In the genomic region with DNA sequence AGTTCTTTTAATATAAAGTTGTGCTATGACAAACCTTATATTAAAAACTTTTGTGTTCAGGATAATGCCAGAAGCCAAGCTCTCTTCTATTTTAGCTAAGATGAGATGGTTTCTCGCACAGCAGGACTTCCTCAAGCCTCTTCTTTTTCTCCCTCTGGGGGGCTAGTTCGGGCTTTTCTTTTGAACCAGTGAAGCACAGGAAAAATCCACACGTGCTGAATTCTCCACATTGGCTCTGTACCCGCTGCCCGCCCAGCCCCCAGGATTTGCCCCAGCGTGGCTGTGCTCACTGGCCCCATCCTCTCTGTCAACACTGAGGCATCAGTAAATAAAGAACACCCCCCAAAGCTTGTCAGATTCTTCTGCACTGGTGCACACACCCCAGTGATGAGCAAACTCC, we compare ENCODE assay signal across 19 cellular contexts.
DNase-seq lines count a peak whose midpoint lies in the region; ATAC-seq and TF ChIP-seq lines count a peak whose summit lies in the region.
"Had no signal": no experiment of that assay in that cellular context is flagged by ENCODE, and none has a peak within 500 bp of the region (broad histone marks: within the 10 kb centered on the region; RNA-seq: fewer than 3 reads in every experiment).

No MANE protein-coding gene starts in this region.

- H3K4me2 ChIP-seq in GM23338 (no peak overlapping the region), neural progenitor cell (peak overlapping the region; percentile 67)
- H3K4me2 ChIP-seq: A549 had no signal

- H3F3A ChIP-seq in GM23338 (replicated peaks; ENCODE audit: low read depth) (no peaks in the 10 kb centered on the region), neural progenitor cell (ENCODE audit: low read depth) (peaks cover 28% of the 10 kb centered on the region)

- H4K20me1 ChIP-seq in GM23338 (replicated peaks; ENCODE audit: insufficient read depth) (no peaks in the 10 kb centered on the region), neural progenitor cell (ENCODE audit: low read depth) (no peaks in the 10 kb centered on the region)

- no peak overlapping the region for H3K27ac Mint-ChIP-seq in GM23338
- H3K27ac Mint-ChIP-seq in endodermal cell: peak overlapping the region; percentile 49
- peak overlapping the region; percentile 86 for H3K27ac Mint-ChIP-seq in neural progenitor cell
- H3K27ac Mint-ChIP-seq: CD4-positive, alpha-beta memory T cell had no signal

- ATAC-seq in GM23338 (no peak), HG03280 (IDR thresholded peaks at IDR 0.05; ENCODE audit: unreplicated experiment) (no peak)
- ATAC-seq: A549 had no signal

- H3K4me3 Mint-ChIP-seq in GM23338 (no peak overlapping the region), endodermal cell (no peak overlapping the region), neural progenitor cell (peak overlapping the region; percentile 61)

- peaks cover 5% of the 10 kb centered on the region for H3K27me3 Mint-ChIP-seq in GM23338 (ENCODE audit: insufficient read depth, low read depth, poor library complexity)
- H3K27me3 Mint-ChIP-seq in endodermal cell (ENCODE audit: insufficient read depth): no peaks in the 10 kb centered on the region
- H3K27me3 Mint-ChIP-seq in neural progenitor cell (ENCODE audit: insufficient read depth, low read depth): peaks cover 14% of the 10 kb centered on the region

- H3K79me2 ChIP-seq in GM23338 (replicated peaks; ENCODE audit: insufficient read depth) (no peaks in the 10 kb centered on the region), neural progenitor cell (ENCODE audit: low read depth) (no peaks in the 10 kb centered on the region)

- H3K9me3 ChIP-seq in endodermal cell (ENCODE audit: control insufficient read depth, low read length) (no peaks in the 10 kb centered on the region), neural progenitor cell (ENCODE audit: low read depth) (no peaks in the 10 kb centered on the region)
- H3K9me3 ChIP-seq: A549 had no signal

- H3K4me1 Mint-ChIP-seq in GM23338 (peaks cover 7% of the 10 kb centered on the region), endodermal cell (no peaks in the 10 kb centered on the region), neural progenitor cell (peaks cover 66% of the 10 kb centered on the region)

- no peaks in the 10 kb centered on the region for H3K4me1 ChIP-seq in GM23338 (ENCODE audit: insufficient read depth)
- no peaks in the 10 kb centered on the region for H3K4me1 ChIP-seq in endodermal cell (ENCODE audit: control insufficient read depth, insufficient read depth, low read length)
- peaks cover 32% of the 10 kb centered on the region for H3K4me1 ChIP-seq in neural progenitor cell
- H3K4me1 ChIP-seq: A549 had no signal

- no peaks in the 10 kb centered on the region for H3K36me3 ChIP-seq in GM23338 (ENCODE audit: insufficient read depth)
- no peaks in the 10 kb centered on the region for H3K36me3 ChIP-seq in endodermal cell (ENCODE audit: control insufficient read depth, insufficient read depth, low read length)
- H3K36me3 ChIP-seq in neural progenitor cell: no peaks in the 10 kb centered on the region

- WGBS in endodermal cell (ENCODE audit: insufficient coverage in 1 of 2, insufficient read length in 1 of 2), 2 experiments: 31 to 52% methylated on average over 4 to 6 of the region's 6 CpGs

- H3K27me3 ChIP-seq in GM23338 (ENCODE audit: insufficient read depth): no peaks in the 10 kb centered on the region
- H3K27me3 ChIP-seq in endodermal cell (ENCODE audit: control insufficient read depth, insufficient read depth, low read length, poor library complexity, severe bottlenecking): no peaks in the 10 kb centered on the region
- no peaks in the 10 kb centered on the region for H3K27me3 ChIP-seq in neural progenitor cell

- H3K9me3 Mint-ChIP-seq in GM23338 (peaks cover 5% of the 10 kb centered on the region; the same call in 1 of the 3 replicates), endodermal cell (peaks cover 6% of the 10 kb centered on the region), neural progenitor cell (peaks cover 13% of the 10 kb centered on the region)

- TF ChIP-seq CTCF in GM23338 (conservative IDR thresholded peaks at IDR 0.05; ENCODE audit: low read depth in 2 of 2) (no peak), endodermal cell (conservative IDR thresholded peaks at IDR 0.05) (no peak), neural progenitor cell (IDR thresholded peaks at IDR 0.05) (no peak)

- H3K9ac ChIP-seq in endodermal cell (ENCODE audit: extremely low read depth, low read length, poor library complexity, severe bottlenecking) (no peak overlapping the region), neural progenitor cell (no peak overlapping the region)

- peaks cover under 1% of the 10 kb centered on the region; the same call in 1 of the 3 replicates for H3K36me3 Mint-ChIP-seq in GM23338 (ENCODE audit: low read depth)
- no peaks in the 10 kb centered on the region for H3K36me3 Mint-ChIP-seq in endodermal cell (ENCODE audit: low read depth)
- peaks cover 6% of the 10 kb centered on the region for H3K36me3 Mint-ChIP-seq in neural progenitor cell

- DNase-seq in GM23338 (ENCODE audit: low spot score) (no peak), NCI-H69 (lab: John Stamatoyannopoulos, UW) (peak; percentile 45), endodermal cell (no peak), neural progenitor cell (ENCODE audit: low spot score) (peak; percentile 87), NCI-H1436 (lab: John Stamatoyannopoulos, UW) (no peak), NCI-H1694 (lab: John Stamatoyannopoulos, UW) (no peak), NCI-H82 (lab: John Stamatoyannopoulos, UW) (no peak)
- DNase-seq: 8988T; C1 segment of cervical spinal cord; Calu3; CD4-positive, alpha-beta memory T cell; COR-L47; DMS53; DMS79 treated with DMSO at 0.1 percent for 48 hours; GF-D8; GOT3; HCEC 1CT had no signal

- H3K4me3 ChIP-seq in GM23338: no peak overlapping the region
- no peak overlapping the region for H3K4me3 ChIP-seq in endodermal cell (ENCODE audit: low read length)
- peak overlapping the region; percentile 12 for H3K4me3 ChIP-seq in neural progenitor cell
- H3K4me3 ChIP-seq: A549 had no signal

- H3K27ac ChIP-seq in GM23338 (ENCODE audit: low read depth): no peak overlapping the region
- H3K27ac ChIP-seq in endodermal cell (ENCODE audit: low read depth, low read length): no peak overlapping the region
- peak overlapping the region; percentile 63 for H3K27ac ChIP-seq in neural progenitor cell
- H3K27ac ChIP-seq: A549 had no signal

- peak overlapping the region; percentile 8; the same call in 1 of the 2 replicates for H2AFZ ChIP-seq in GM23338
- H2AFZ ChIP-seq in neural progenitor cell (replicated peaks): no peak overlapping the region

- peaks cover 5% of the 10 kb centered on the region; the same call in 1 of the 2 replicates for H3K9me2 ChIP-seq in GM23338 (ENCODE audit: insufficient read depth)

TF ChIP-seq in GM23338, 12 proteins besides CTCF, POLR2A, EP300 and RAD21:
- no peak for TF ChIP-seq ETS1 (IDR thresholded peaks at IDR 0.05)
- TF ChIP-seq ZNF114 (CRISPR knock-in tag; IDR thresholded peaks at IDR 0.05): no peak
- no peak for TF ChIP-seq STAT1 (IDR thresholded peaks at IDR 0.05; ENCODE audit: unreplicated experiment)

Comparison
In these comparisons a context has a peak if more than half of its experiments do, and no peak if none do; other contexts are left out.
1. DNase-seq: peak in NCI-H69 (single experiment) and neural progenitor cell (single experiment); none in GM23338 (single experiment), endodermal cell (single experiment), NCI-H1436 (single experiment), NCI-H1694 (single experiment) and NCI-H82 (single experiment).